26 cellular contexts compared by ENCODE assay signal in the genomic region with DNA sequence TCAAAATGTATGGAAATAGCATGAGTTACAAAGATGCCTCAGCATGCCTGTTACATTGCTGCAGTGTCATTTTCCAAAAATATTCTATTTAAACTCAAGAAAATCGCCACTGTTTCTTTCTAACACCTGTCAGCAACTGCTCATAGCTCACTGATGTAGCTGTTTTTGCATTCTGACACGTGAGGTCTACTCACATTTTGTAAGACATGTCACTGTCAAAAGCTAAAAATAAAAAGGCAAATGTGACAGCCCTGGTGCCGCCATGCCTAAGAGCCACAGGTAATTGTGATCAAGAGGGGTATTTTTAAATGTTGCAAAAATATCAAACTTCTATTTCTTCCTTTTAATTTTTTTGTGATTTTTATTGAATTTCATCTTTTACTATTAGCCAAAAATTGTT.
"Had no signal": no experiment of that assay in that cellular context is flagged by ENCODE, and none has a peak within 500 bp of the region (broad histone marks: within the 10 kb centered on the region; RNA-seq: fewer than 3 reads in every experiment).

No MANE protein-coding gene starts in this region.

- H3K36me3 Mint-ChIP-seq: immature natural killer cell; naive thymus-derived CD4-positive, alpha-beta T cell; natural killer cell treated with Interleukin-12 subunit alpha and Interleukin-12 subunit beta and Interleukin-15 and Interleukin-18, amount 100 ng/mL, for 72 hours; neural progenitor cell; stimulated activated naive B cell treated with anti-CD40 and anti-IgM and Interleukin-4, amounts not matched to agents 10 μg/mL and 1 μg/mL and 100 μg/mL, for 72 hours had no signal

- H3K4me3 ChIP-seq: lower lobe of right lung, neural progenitor cell, skin epidermis, stomach, testis, thyroid gland, transverse colon, upper lobe of left lung, vagina had no signal

- H3K4me3 Mint-ChIP-seq: immature natural killer cell; naive thymus-derived CD4-positive, alpha-beta T cell; natural killer cell treated with Interleukin-12 subunit alpha and Interleukin-12 subunit beta and Interleukin-15 and Interleukin-18, amount 100 ng/mL, for 72 hours; neural progenitor cell; stimulated activated naive B cell treated with anti-CD40 and anti-IgM and Interleukin-4, amounts not matched to agents 10 μg/mL and 1 μg/mL and 100 μg/mL, for 72 hours had no signal

- DNase-seq: hypothalamus; immature natural killer cell; kidney; lower lobe of right lung; mammary epithelial cell; mesenchymal stem cell; naive thymus-derived CD4-positive, alpha-beta T cell; occipital lobe; stimulated activated CD4-positive, alpha-beta T cell treated with anti-CD3 and anti-CD28 coated beads, Interleukin-12 subunit alpha, Interleukin-12 subunit beta, amount 100 ng/mL, for 4 hours; stimulated activated CD4-positive, alpha-beta T cell treated with anti-CD3 and anti-CD28 coated beads, Interleukin-15, amount 100 ng/mL, for 24 hours; stimulated activated CD4-positive, alpha-beta T cell treated with anti-CD3 and anti-CD28 coated beads, Interleukin-2, amount 100 ng/mL, for 24 hours; stimulated activated CD4-positive, alpha-beta T cell treated with anti-CD3 and anti-CD28 coated beads, Interleukin-4, amount 100 ng/mL, for 1 hour; stimulated activated naive B cell treated with anti-CD40 and anti-IgM and Interleukin-4, amounts not matched to agents 10 μg/mL and 1 μg/mL and 100 μg/mL, for 72 hours; stimulated activated naive CD8-positive, alpha-beta T cell treated with anti-CD3 and anti-CD28 coated beads, Interleukin-15, Interleukin-2, amounts not matched to agents 100 U/mL and 50 U/mL, for 24 hours; stomach; testis; thyroid gland; transverse colon; upper lobe of left lung had no signal

- H3K27ac Mint-ChIP-seq: immature natural killer cell; naive thymus-derived CD4-positive, alpha-beta T cell; natural killer cell treated with Interleukin-12 subunit alpha and Interleukin-12 subunit beta and Interleukin-15 and Interleukin-18, amount 100 ng/mL, for 72 hours; neural progenitor cell; stimulated activated naive B cell treated with anti-CD40 and anti-IgM and Interleukin-4, amounts not matched to agents 10 μg/mL and 1 μg/mL and 100 μg/mL, for 72 hours had no signal

- H3K9me3 Mint-ChIP-seq: neural progenitor cell; stimulated activated naive B cell treated with anti-CD40 and anti-IgM and Interleukin-4, amounts not matched to agents 10 μg/mL and 1 μg/mL and 100 μg/mL, for 72 hours had no signal

- H3K27ac ChIP-seq: lower lobe of right lung, neural progenitor cell, neutrophil, parathyroid adenoma, skin epidermis, stomach, testis, thyroid gland, transverse colon, upper lobe of left lung, vagina had no signal

- H3K4me1 ChIP-seq: lower lobe of right lung, parathyroid adenoma, stomach, testis, thyroid gland, upper lobe of left lung, vagina had no signal

- H3K27me3 ChIP-seq: neural progenitor cell, neutrophil, stomach, testis, thyroid gland, transverse colon, upper lobe of left lung, vagina had no signal

- H3K36me3 ChIP-seq: lower lobe of right lung, neural progenitor cell, neutrophil, stomach, thyroid gland, transverse colon, upper lobe of left lung, vagina had no signal

- H3K9me3 ChIP-seq: lower lobe of right lung, neutrophil, stomach, testis, thyroid gland, transverse colon, upper lobe of left lung, vagina had no signal

- H3K4me1 Mint-ChIP-seq: immature natural killer cell; naive thymus-derived CD4-positive, alpha-beta T cell; stimulated activated naive B cell treated with anti-CD40 and anti-IgM and Interleukin-4, amounts not matched to agents 10 μg/mL and 1 μg/mL and 100 μg/mL, for 72 hours had no signal

- H3K27me3 Mint-ChIP-seq: naive thymus-derived CD4-positive, alpha-beta T cell; natural killer cell treated with Interleukin-12 subunit alpha and Interleukin-12 subunit beta and Interleukin-15 and Interleukin-18, amount 100 ng/mL, for 72 hours; stimulated activated naive B cell treated with anti-CD40 and anti-IgM and Interleukin-4, amounts not matched to agents 10 μg/mL and 1 μg/mL and 100 μg/mL, for 72 hours had no signal

- ATAC-seq: lower lobe of right lung; naive thymus-derived CD4-positive, alpha-beta T cell; natural killer cell treated with Interleukin-12 subunit alpha and Interleukin-12 subunit beta and Interleukin-15 and Interleukin-18, amount 100 ng/mL, for 72 hours; sciatic nerve; stimulated activated naive B cell treated with anti-CD40 and anti-IgM and Interleukin-4, amounts not matched to agents 10 μg/mL and 1 μg/mL and 100 μg/mL, for 72 hours; stimulated activated naive CD8-positive, alpha-beta T cell treated with anti-CD3 and anti-CD28 coated beads, Interleukin-15, Interleukin-2, amounts not matched to agents 100 U/mL and 50 U/mL, for 24 hours had no signal
